In genomic region chr3:128480717-128481437, GRCh38 we compare ENCODE assay signal across 1 cellular context.
A peak's percentile ranks its signal among the peaks of the same experiment; 100 is the strongest.
TF ChIP-seq lines count a peak whose summit lies in the region.

No MANE protein-coding gene starts in this region.

TF ChIP-seq in H1, 55 proteins besides CTCF, POLR2A, EP300 and RAD21:
- TF ChIP-seq HDAC6 (IDR thresholded peaks at IDR 0.05; ENCODE audit: low read depth, low read length) (no peak), CBX8 (IDR thresholded peaks at IDR 0.05; ENCODE audit: borderline replicate concordance, low read depth, low read length) (0 out of 2 replicates have a peak, but pooled peaks have one; percentile 3), BRCA1 (IDR thresholded peaks at IDR 0.05; ENCODE audit: low read depth, low read length) (no peak), SUZ12 (IDR thresholded peaks at IDR 0.05; ENCODE audit: low read length) (peak; percentile 75; the same call in 1 of the 2 replicates), EZH2 (IDR thresholded peaks at IDR 0.05; ENCODE audit: low read depth, low read length, severe bottlenecking) (peak; percentile 78)
